ENCODE assay signal across 3 cellular contexts in the genomic region with DNA sequence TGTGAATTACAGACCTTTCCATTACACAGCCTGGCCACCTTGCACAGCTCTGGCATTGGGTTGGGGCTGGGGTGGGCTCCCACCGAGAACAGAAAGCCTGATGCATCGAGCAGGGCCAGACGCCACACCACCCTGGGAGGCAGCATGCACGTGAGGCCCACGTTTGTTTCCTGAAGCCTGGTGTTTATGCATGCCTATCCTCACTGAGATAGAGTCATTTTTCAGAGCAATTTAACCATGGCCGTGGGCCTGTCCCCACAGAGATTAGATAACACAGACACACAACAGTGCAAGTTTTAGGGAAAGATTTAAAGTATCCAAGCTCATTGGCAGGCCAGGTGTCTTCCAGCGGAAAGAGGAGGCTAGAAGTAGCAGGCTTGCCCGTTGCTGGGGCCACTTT.
TF ChIP-seq lines count a peak whose summit lies in the region.

No MANE protein-coding gene starts in this region.

TF ChIP-seq in GM23338, 12 proteins besides CTCF, POLR2A, EP300 and RAD21 (continues in another document):
- TF ChIP-seq, protein P1, sequence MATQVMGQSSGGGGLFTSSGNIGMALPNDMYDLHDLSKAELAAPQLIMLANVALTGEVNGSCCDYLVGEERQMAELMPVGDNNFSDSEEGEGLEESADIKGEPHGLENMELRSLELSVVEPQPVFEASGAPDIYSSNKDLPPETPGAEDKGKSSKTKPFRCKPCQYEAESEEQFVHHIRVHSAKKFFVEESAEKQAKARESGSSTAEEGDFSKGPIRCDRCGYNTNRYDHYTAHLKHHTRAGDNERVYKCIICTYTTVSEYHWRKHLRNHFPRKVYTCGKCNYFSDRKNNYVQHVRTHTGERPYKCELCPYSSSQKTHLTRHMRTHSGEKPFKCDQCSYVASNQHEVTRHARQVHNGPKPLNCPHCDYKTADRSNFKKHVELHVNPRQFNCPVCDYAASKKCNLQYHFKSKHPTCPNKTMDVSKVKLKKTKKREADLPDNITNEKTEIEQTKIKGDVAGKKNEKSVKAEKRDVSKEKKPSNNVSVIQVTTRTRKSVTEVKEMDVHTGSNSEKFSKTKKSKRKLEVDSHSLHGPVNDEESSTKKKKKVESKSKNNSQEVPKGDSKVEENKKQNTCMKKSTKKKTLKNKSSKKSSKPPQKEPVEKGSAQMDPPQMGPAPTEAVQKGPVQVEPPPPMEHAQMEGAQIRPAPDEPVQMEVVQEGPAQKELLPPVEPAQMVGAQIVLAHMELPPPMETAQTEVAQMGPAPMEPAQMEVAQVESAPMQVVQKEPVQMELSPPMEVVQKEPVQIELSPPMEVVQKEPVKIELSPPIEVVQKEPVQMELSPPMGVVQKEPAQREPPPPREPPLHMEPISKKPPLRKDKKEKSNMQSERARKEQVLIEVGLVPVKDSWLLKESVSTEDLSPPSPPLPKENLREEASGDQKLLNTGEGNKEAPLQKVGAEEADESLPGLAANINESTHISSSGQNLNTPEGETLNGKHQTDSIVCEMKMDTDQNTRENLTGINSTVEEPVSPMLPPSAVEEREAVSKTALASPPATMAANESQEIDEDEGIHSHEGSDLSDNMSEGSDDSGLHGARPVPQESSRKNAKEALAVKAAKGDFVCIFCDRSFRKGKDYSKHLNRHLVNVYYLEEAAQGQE (IDR thresholded peaks at IDR 0.05; ENCODE audit: unreplicated experiment) = no peak
- no peak for TF ChIP-seq ZNF331 (CRISPR knock-in tag; IDR thresholded peaks at IDR 0.05; ENCODE audit: low read depth)

TF ChIP-seq in SK-N-SH, 30 proteins besides CTCF, POLR2A, EP300 and RAD21:
- TF ChIP-seq CHD2 (IDR thresholded peaks at IDR 0.05; ENCODE audit: low read length, partially characterized antibody) = peak; percentile 22
- TF ChIP-seq JUND (IDR thresholded peaks at IDR 0.05) = no peak
- TF ChIP-seq RCOR1 (IDR thresholded peaks at IDR 0.05; ENCODE audit: low read length) = peak; percentile 39; the same call in 1 of the 2 replicates
- TF ChIP-seq PBX3 (IDR thresholded peaks at IDR 0.05) = no peak
- TF ChIP-seq GATA2 (CRISPR knock-in tag; IDR thresholded peaks at IDR 0.05) = peak; percentile 62
- no peak for TF ChIP-seq POLR2AphosphoS5 (IDR thresholded peaks at IDR 0.05; ENCODE audit: low read depth, low read length)
- peak; percentile 90 for TF ChIP-seq MXI1 (IDR thresholded peaks at IDR 0.05; ENCODE audit: low read depth, low read length)

TF ChIP-seq in H1, 55 proteins besides CTCF, POLR2A, EP300 and RAD21:
- peak; percentile 63; the same call in 1 of the 2 replicates for TF ChIP-seq MAX (IDR thresholded peaks at IDR 0.05)
- TF ChIP-seq E2F6 (IDR thresholded peaks at IDR 0.05) = peak; percentile 17; the same call in 1 of the 2 replicates
- TF ChIP-seq BRCA1 (IDR thresholded peaks at IDR 0.05; ENCODE audit: low read depth, low read length) = no peak
